Comparison of ENCODE assay signal across 32 cellular contexts in genomic region chr7:145860809-145861208, GRCh38.
"Had no signal": no experiment of that assay in that cellular context is flagged by ENCODE, and none has a peak within 500 bp of the region (broad histone marks: within the 10 kb centered on the region; RNA-seq: fewer than 3 reads in every experiment).

No MANE protein-coding gene starts in this region.

- H3K27ac Mint-ChIP-seq: activated B cell treated with CpG ODN at 0.5 μM for 24 hours; activated CD4-positive, alpha-beta memory T cell treated with anti-CD3 and anti-CD28 coated beads, Interleukin-2, amount 10 ng/mL, durations not matched to agents 7 days and 5 days; activated CD8-positive, alpha-beta memory T cell treated with anti-CD3 and anti-CD28 coated beads, Interleukin-2, amount 10 ng/mL, durations not matched to agents 7 days and 5 days; activated naive CD8-positive, alpha-beta T cell treated with anti-CD3 and anti-CD28 coated beads for 36 hours; activated T-cell treated with anti-CD3 and anti-CD28 coated beads, Interleukin-2, amount 50 U/mL, for 72 hours; activated T-helper 17 cell treated with anti-CD3 and anti-CD28 coated beads, Interleukin-2, amount 50 U/mL, for 72 hours had no signal

- H3K4me3 Mint-ChIP-seq: activated B cell treated with CpG ODN at 0.5 μM for 24 hours; activated CD4-positive, alpha-beta memory T cell treated with anti-CD3 and anti-CD28 coated beads, Interleukin-2, amount 10 ng/mL, durations not matched to agents 7 days and 5 days; activated CD8-positive, alpha-beta memory T cell treated with anti-CD3 and anti-CD28 coated beads, Interleukin-2, amount 10 ng/mL, durations not matched to agents 7 days and 5 days; activated naive CD8-positive, alpha-beta T cell treated with anti-CD3 and anti-CD28 coated beads for 36 hours; activated T-cell treated with anti-CD3 and anti-CD28 coated beads, Interleukin-2, amount 50 U/mL, for 72 hours; activated T-helper 17 cell treated with anti-CD3 and anti-CD28 coated beads, Interleukin-2, amount 50 U/mL, for 72 hours; central memory CD8-positive, alpha-beta T cell had no signal

- H3K36me3 Mint-ChIP-seq: activated CD8-positive, alpha-beta memory T cell treated with anti-CD3 and anti-CD28 coated beads, Interleukin-2, amount 10 ng/mL, durations not matched to agents 7 days and 5 days; activated naive CD8-positive, alpha-beta T cell treated with anti-CD3 and anti-CD28 coated beads for 36 hours had no signal

- ATAC-seq: activated CD8-positive, alpha-beta memory T cell treated with anti-CD3 and anti-CD28 coated beads, Interleukin-2, amount 10 ng/mL, durations not matched to agents 7 days and 5 days; activated T-cell treated with anti-CD3 and anti-CD28 coated beads, Interleukin-2, amount 50 U/mL, for 72 hours; activated T-helper 17 cell treated with anti-CD3 and anti-CD28 coated beads, Interleukin-2, amount 50 U/mL, for 72 hours; Right ventricle myocardium inferior had no signal

- H3K27me3 Mint-ChIP-seq: activated B cell treated with CpG ODN at 0.5 μM for 24 hours; activated CD4-positive, alpha-beta memory T cell treated with anti-CD3 and anti-CD28 coated beads, Interleukin-2, amount 10 ng/mL, durations not matched to agents 7 days and 5 days; activated CD8-positive, alpha-beta memory T cell treated with anti-CD3 and anti-CD28 coated beads, Interleukin-2, amount 10 ng/mL, durations not matched to agents 7 days and 5 days; activated naive CD8-positive, alpha-beta T cell treated with anti-CD3 and anti-CD28 coated beads for 36 hours; activated T-helper 17 cell treated with anti-CD3 and anti-CD28 coated beads, Interleukin-2, amount 50 U/mL, for 72 hours; central memory CD8-positive, alpha-beta T cell had no signal

- H3K4me1 Mint-ChIP-seq: activated B cell treated with CpG ODN at 0.5 μM for 24 hours; activated CD4-positive, alpha-beta memory T cell treated with anti-CD3 and anti-CD28 coated beads, Interleukin-2, amount 10 ng/mL, durations not matched to agents 7 days and 5 days; activated CD8-positive, alpha-beta memory T cell treated with anti-CD3 and anti-CD28 coated beads, Interleukin-2, amount 10 ng/mL, durations not matched to agents 7 days and 5 days; activated naive CD8-positive, alpha-beta T cell treated with anti-CD3 and anti-CD28 coated beads for 36 hours; activated T-helper 17 cell treated with anti-CD3 and anti-CD28 coated beads, Interleukin-2, amount 50 U/mL, for 72 hours; central memory CD8-positive, alpha-beta T cell had no signal

- DNase-seq: activated B cell treated with CpG ODN at 0.5 μM for 24 hours; activated CD4-positive, alpha-beta memory T cell treated with anti-CD3 and anti-CD28 coated beads, Interleukin-2, amount 10 ng/mL, durations not matched to agents 7 days and 5 days; activated CD4-positive, alpha-beta T cell treated with anti-CD3 and anti-CD28 coated beads for 48 hours; activated CD4-positive, CD25-positive, alpha-beta regulatory T cell treated with anti-CD3 and anti-CD28 coated beads, Interleukin-2, amount 50 U/mL, for 72 hours; activated CD8-positive, alpha-beta memory T cell treated with anti-CD3 and anti-CD28 coated beads for 24 hours; activated CD8-positive, alpha-beta memory T cell treated with anti-CD3 and anti-CD28 coated beads, Interleukin-2, amount 10 ng/mL, durations not matched to agents 7 days and 5 days; activated CD8-positive, alpha-beta memory T cell treated with anti-CD3 and anti-CD28 coated beads, Interleukin-2, amount 50 U/mL, for 48 hours; activated effector memory CD4-positive, alpha-beta T cell treated with anti-CD3 and anti-CD28 coated beads, Interleukin-2, amount 50 U/mL, for 16 hours; activated naive CD4-positive, alpha-beta T cell; activated naive CD4-positive, alpha-beta T cell treated with anti-CD3 and anti-CD28 coated beads, Interleukin-2, amount 50 U/mL, for 16 hours; activated naive CD8-positive, alpha-beta T cell treated with anti-CD3 and anti-CD28 coated beads for 36 hours; activated T-cell treated with anti-CD3 and anti-CD28 coated beads, Interleukin-2, amount 50 U/mL, for 72 hours; amygdala; NCI-H1092 treated with DMSO at 0.1 percent for 48 hours; NCI-H1417; NCI-H146; NCI-H187; NCI-H2029 treated with DMSO at 0.1 percent for 48 hours; NCI-H2107; NCI-H2171; NCI-H510A; NCI-H526; NCI-H748 treated with DMSO at 0.1 percent for 48 hours; PC-9; SIG-M5; SW 1271; T-helper 1 cell; T-helper 2 cell; T-helper 9 cell had no signal
